ENCODE assay signal across 8 cellular contexts in the genomic region with DNA sequence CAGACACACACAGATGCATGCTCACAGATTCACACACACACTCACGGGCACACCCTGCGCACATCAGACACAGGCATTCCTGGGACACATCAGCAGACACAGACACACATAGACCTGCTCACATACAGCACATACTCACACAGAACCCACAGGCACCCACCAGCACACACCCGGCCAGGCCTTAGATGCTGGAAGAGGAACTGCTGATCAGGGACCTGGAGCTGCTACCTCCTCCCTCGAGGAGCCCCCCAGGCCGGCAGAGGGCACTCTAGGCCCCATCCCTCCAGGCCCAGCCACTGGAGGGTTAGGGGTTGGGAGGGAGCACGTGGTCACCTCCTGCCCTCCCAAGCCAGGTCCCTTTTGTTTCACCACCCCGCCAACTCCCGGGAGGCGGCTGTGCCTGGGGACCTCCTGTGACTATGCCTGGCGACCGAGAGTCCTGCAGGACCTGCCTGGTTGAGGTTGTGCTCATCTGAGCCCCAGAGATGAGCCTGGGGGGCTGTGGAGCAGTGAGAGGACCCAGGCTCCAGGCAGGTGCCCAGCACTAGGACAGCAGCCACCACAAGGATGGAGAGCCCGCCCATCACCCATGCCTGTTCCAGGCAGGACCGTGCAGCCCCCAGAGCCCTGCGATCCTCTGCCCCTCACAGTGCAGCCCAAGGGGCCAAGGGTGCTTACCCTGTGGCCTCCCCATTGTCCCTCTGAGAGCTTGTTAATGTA. TPM values are rescaled to one million over a fixed set of nuclear protein-coding genes. Genes with fewer than 3 reads are reported as not detected.
DNase-seq lines count a peak whose midpoint lies in the region; ATAC-seq and TF ChIP-seq lines count a peak whose summit lies in the region.

No MANE protein-coding gene starts in this region.

- DNase-seq in DMS53 (lab: John Stamatoyannopoulos, UW) (peak; percentile 61), DMS53 treated with DMSO at 0.1 percent for 48 hours (lab: John Stamatoyannopoulos, UW; ENCODE audit: unreplicated experiment) (no peak), NOMO-1 treated with dmso at 0.1 percent for 144 hours (lab: John Stamatoyannopoulos, UW; ENCODE audit: unreplicated experiment) (peak; percentile 89), fibroblast of gingiva (ENCODE audit: low read depth) (peak; percentile 36), tibial nerve (ENCODE audit: low spot score in 2 of 2) (no peak)
- DNase-seq in activated CD8-positive, alpha-beta memory T cell treated with anti-CD3 and anti-CD28 coated beads, Interleukin-2, amount 50 U/mL, for 48 hours, result peak; percentile 85

- TF ChIP-seq EP300 in tibial nerve (IDR thresholded peaks at IDR 0.05), result no peak

- H2AFZ ChIP-seq in neuron (ENCODE audit: low read depth, low read length), result peak overlapping the region; percentile 5

- TF ChIP-seq POLR2A in tibial nerve (IDR thresholded peaks at IDR 0.05), result no peak

- H3K4me3 ChIP-seq in neuron (ENCODE audit: low read length), result peak overlapping the region; percentile 39
- H3K4me3 ChIP-seq in tibial nerve, result no peak overlapping the region

- peaks cover 7% of the 10 kb centered on the region for H3K4me1 ChIP-seq in neuron (ENCODE audit: insufficient read depth, low read length)
- peaks cover 0 to 24% (median 0%) of the 10 kb centered on the region in 4 donors for H3K4me1 ChIP-seq in tibial nerve

- 38 to 42% methylated on average over 11 to 14 of the region's 14 CpGs for WGBS in tibial nerve, 2 donors

- H3K27me3 ChIP-seq in neuron (ENCODE audit: insufficient read depth, low read length), result no peaks in the 10 kb centered on the region
- no peaks in the 10 kb centered on the region for H3K27me3 ChIP-seq in tibial nerve

- peak overlapping the region in 1 of 4 donors; percentile 3 for H3K27ac ChIP-seq in tibial nerve

- H3K36me3 ChIP-seq in neuron (ENCODE audit: insufficient read depth, low read length), result no peaks in the 10 kb centered on the region
- H3K36me3 ChIP-seq in tibial nerve, result no peaks in the 10 kb centered on the region

- TF ChIP-seq CTCF in tibial nerve (IDR thresholded peaks at IDR 0.05), result peak; percentile 48 to 69 (median 56)

- H3K9me3 ChIP-seq in neuron (ENCODE audit: low read length) (no peaks in the 10 kb centered on the region), tibial nerve (no peaks in the 10 kb centered on the region)

- peak; percentile 68 for ATAC-seq in HG02981 (IDR thresholded peaks at IDR 0.05; ENCODE audit: unreplicated experiment)

RNA-seq across cellular contexts. Expression of a gene that starts 21.0 kb away (rescaled TPM):
- 1,000 to 10,000 TPM in 1 of 4 donors, 100 to 1,000 TPM in 3; 622 to 1,472 (median 817) TPM for total RNA-seq in tibial nerve

Comparison
In these comparisons a context has a peak if more than half of its experiments do, and no peak if none do; other contexts are left out.
1. DNase-seq: peak in DMS53 (single experiment), NOMO-1 treated with dmso at 0.1 percent for 144 hours (single experiment), activated CD8-positive, alpha-beta memory T cell treated with anti-CD3 and anti-CD28 coated beads, Interleukin-2, amount 50 U/mL, for 48 hours (single experiment) and fibroblast of gingiva (single experiment); none in DMS53 treated with DMSO at 0.1 percent for 48 hours (single experiment) and tibial nerve (0 of 2).